20 cellular contexts compared by ENCODE assay signal in the genomic region with DNA sequence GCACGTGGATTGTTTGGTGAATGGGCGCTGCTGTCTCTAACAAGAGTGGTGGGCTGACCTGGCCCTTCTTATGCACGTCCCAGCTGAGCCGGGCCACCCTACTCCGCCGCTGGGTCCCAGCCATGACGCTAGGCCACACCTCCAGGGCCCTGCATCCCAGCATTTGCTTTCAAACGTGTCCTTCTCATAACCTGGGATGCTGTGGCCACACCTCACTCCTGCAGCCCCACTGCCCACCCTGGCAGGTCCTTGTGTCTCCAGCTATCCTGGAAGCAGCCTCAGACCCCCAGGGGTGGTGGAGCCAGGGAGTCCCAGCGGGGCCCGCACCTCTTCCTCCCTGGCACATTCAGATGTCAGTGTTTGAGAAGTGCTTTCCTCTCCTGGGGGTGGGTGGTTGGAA.
DNase-seq lines count a peak whose midpoint lies in the region; ATAC-seq, FAIRE-seq and TF ChIP-seq lines count a peak whose summit lies in the region.
"Had no signal": no experiment of that assay in that cellular context is flagged by ENCODE, and none has a peak within 500 bp of the region (broad histone marks: within the 10 kb centered on the region; RNA-seq: fewer than 3 reads in every experiment).

No MANE protein-coding gene starts in this region.

- H3K79me2 ChIP-seq in osteoblast (ENCODE audit: insufficient read depth, low read length) = no peaks in the 10 kb centered on the region

- H3K9me3 ChIP-seq in kidney (ENCODE audit: control insufficient read depth in 1 of 2, low read length in 2 of 2) = no peaks in the 10 kb centered on the region
- no peaks in the 10 kb centered on the region for H3K9me3 ChIP-seq in osteoblast (ENCODE audit: low read depth, low read length)
- H3K9me3 ChIP-seq: A549, Caco-2 had no signal

- H3K27ac Mint-ChIP-seq in T-cell = no peak overlapping the region
- H3K27ac Mint-ChIP-seq: CD4-positive, alpha-beta T cell; HFFc6 had no signal

- intact Hi-C loops in left ventricle myocardium superior (cut with micrococcal nuclease) = no loop called here
- intact Hi-C loops in cardiac septum (cut with DNase I) = no loop called here
- intact Hi-C loops in kidney (cut with DNase I) = no loop called here

- H3K36me3 Mint-ChIP-seq in T-cell = peaks cover 3% of the 10 kb centered on the region

- H3K27ac ChIP-seq in kidney (ENCODE audit: low read depth in 2 of 2, low read length in 2 of 2) = no peak overlapping the region
- H3K27ac ChIP-seq in osteoblast (ENCODE audit: low read depth, low read length) = no peak overlapping the region
- H3K27ac ChIP-seq: 22Rv1, A549, C4-2B, GM23248 had no signal

- no peak overlapping the region for H3K9ac ChIP-seq in kidney (ENCODE audit: low read length in 2 of 2)
- H3K9ac ChIP-seq: GM23248 had no signal

- no peaks in the 10 kb centered on the region for H3K27me3 ChIP-seq in osteoblast (ENCODE audit: insufficient read depth, low read length)

- H3K27me3 Mint-ChIP-seq in T-cell = peaks cover 16 to 35% of the 10 kb centered on the region in 2 donors

- no peak for FAIRE-seq in kidney (lab: Jason Lieb, UNC)
- FAIRE-seq: A549, D721Med, G401.6, GM12891, H54 had no signal

- H3K4me1 ChIP-seq in kidney (ENCODE audit: control insufficient read depth in 1 of 2, insufficient read depth in 1 of 2, low read depth in 1 of 2, low read length in 2 of 2) (no peaks in the 10 kb centered on the region), osteoblast (ENCODE audit: insufficient read depth, low read length) (no peaks in the 10 kb centered on the region)
- H3K4me1 ChIP-seq: A549, Caco-2 had no signal

- CTCF ChIA-PET in T-cell (lab: Charles Lee) = no interaction called here

- no peaks in the 10 kb centered on the region for H3K4me1 Mint-ChIP-seq in T-cell

- ATAC-seq in left ventricle myocardium superior = no peak
- ATAC-seq in T-cell (replicated peaks in 1 of 4) = no peak
- no peak for ATAC-seq in HG03045 (IDR thresholded peaks at IDR 0.05; ENCODE audit: unreplicated experiment)
- ATAC-seq: A549 had no signal

- H3K4me3 ChIP-seq in kidney (ENCODE audit: low read length in 2 of 2) = no peak overlapping the region
- no peak overlapping the region for H3K4me3 ChIP-seq in osteoblast (ENCODE audit: insufficient read depth, low read length)
- H3K4me3 ChIP-seq: A549, GM23248 had no signal

- peak; percentile 18 for DNase-seq in left ventricle myocardium superior
- DNase-seq in cardiac septum (ENCODE audit: low spot score) = no peak
- peak; percentile 45 for DNase-seq in kidney
- DNase-seq in osteoblast (ENCODE audit: insufficient read length, low spot score, missing footprints) = peak; percentile 34
- DNase-seq in T-cell = no peak
- no peak for DNase-seq in germinal center (ENCODE audit: low spot score)
- DNase-seq: AML-193; Caco-2; CD4-positive, alpha-beta T cell; GM23248; HCEC 1CT; HFFc6 had no signal

- TF ChIP-seq CTCF in kidney (IDR thresholded peaks at IDR 0.05; ENCODE audit: borderline replicate concordance, extremely low read depth, insufficient read depth) = no peak
- TF ChIP-seq CTCF in osteoblast (IDR thresholded peaks at IDR 0.05; ENCODE audit: extremely low read depth, low read depth, low read length) = no peak

- no peak overlapping the region for H2AFZ ChIP-seq in osteoblast (ENCODE audit: low read length)
- H2AFZ ChIP-seq: GM23248 had no signal

- no peak overlapping the region for H3K4me3 Mint-ChIP-seq in T-cell
- H3K4me3 Mint-ChIP-seq: CD4-positive, alpha-beta T cell; HFFc6 had no signal

- H3K4me2 ChIP-seq in osteoblast (ENCODE audit: insufficient read depth, low read length) = no peak overlapping the region
- H3K4me2 ChIP-seq: A549 had no signal

- H3K9me3 Mint-ChIP-seq in T-cell = no peaks in the 10 kb centered on the region
- H3K9me3 Mint-ChIP-seq: CD4-positive, alpha-beta T cell; HFFc6 had no signal

- POLR2A ChIA-PET in T-cell (lab: Charles Lee) = no interaction called here

- H4K20me1 ChIP-seq in osteoblast (ENCODE audit: insufficient read depth, low read length) = no peaks in the 10 kb centered on the region

- H3K36me3 ChIP-seq in kidney (ENCODE audit: control insufficient read depth in 1 of 2, insufficient read depth in 2 of 2, low read length in 2 of 2) = no peaks in the 10 kb centered on the region
- H3K36me3 ChIP-seq in osteoblast (ENCODE audit: insufficient read depth, low read length) = no peaks in the 10 kb centered on the region

Comparison
In these comparisons a context has a peak if more than half of its experiments do, and no peak if none do; other contexts are left out.
1. DNase-seq: peak in left ventricle myocardium superior (single experiment), kidney (single experiment) and osteoblast (single experiment); none in cardiac septum (single experiment), T-cell (0 of 34) and germinal center (single experiment).